ENCODE assay signal across 1 cellular context in genomic region chr20:33732166-33732970, GRCh38.
TF ChIP-seq lines count a peak whose summit lies in the region.

No MANE protein-coding gene starts in this region.

TF ChIP-seq in HEK293, 187 proteins besides CTCF, POLR2A, EP300 and RAD21 (continued from another document and continues in another):
- TF ChIP-seq ZNF26 (tag by site-specific recombination; IDR thresholded peaks at IDR 0.05) (no peak), ZNF391 (tag by site-specific recombination; IDR thresholded peaks at IDR 0.05; ENCODE audit: borderline replicate concordance, low read depth) (peak; percentile 50; the same call in 1 of the 2 replicates), ZBTB8A (tag by site-specific recombination; IDR thresholded peaks at IDR 0.05) (peak; percentile 40), ZNF473 (tag by site-specific recombination; IDR thresholded peaks at IDR 0.05) (no peak), ZNF560 (tag by site-specific recombination; IDR thresholded peaks at IDR 0.05; ENCODE audit: borderline replicate concordance) (no peak), ZNF792 (tag by site-specific recombination; IDR thresholded peaks at IDR 0.05) (peak; percentile 91; the same call in 1 of the 2 replicates), PBX3 (CRISPR knock-in tag; IDR thresholded peaks at IDR 0.05) (peak; percentile 60), YY1 (tag by site-specific recombination; IDR thresholded peaks at IDR 0.05) (no peak), SP3 (tag by site-specific recombination; IDR thresholded peaks at IDR 0.05) (0 out of 2 replicates have a peak, but pooled peaks have one; percentile 7), ZBTB20 (tag by site-specific recombination; IDR thresholded peaks at IDR 0.05) (peak; percentile 65), ZNF623 (tag by site-specific recombination; IDR thresholded peaks at IDR 0.05) (no peak), ZNF274 (IDR thresholded peaks at IDR 0.05; ENCODE audit: low read length) (no peak), ZNF274 (tag by site-specific recombination; IDR thresholded peaks at IDR 0.05; ENCODE audit: borderline replicate concordance) (no peak), PRDM1 (tag by site-specific recombination; IDR thresholded peaks at IDR 0.05) (no peak), ZNF626 (tag by site-specific recombination; IDR thresholded peaks at IDR 0.05) (no peak), ZNF157 (tag by site-specific recombination; IDR thresholded peaks at IDR 0.05) (no peak), ZNF140 (tag by site-specific recombination; IDR thresholded peaks at IDR 0.05) (no peak), HOXD13 (CRISPR knock-in tag; IDR thresholded peaks at IDR 0.05; ENCODE audit: borderline replicate concordance) (no peak), SCRT2 (tag by site-specific recombination; IDR thresholded peaks at IDR 0.05) (peak; percentile 88), SP2 (tag by site-specific recombination; IDR thresholded peaks at IDR 0.05) (0 out of 2 replicates have a peak, but pooled peaks have one; percentile 10), ZNF600 (tag by site-specific recombination; IDR thresholded peaks at IDR 0.05) (peak; percentile 77), ZNF48 (tag by site-specific recombination; IDR thresholded peaks at IDR 0.05) (no peak), RBAK (tag by site-specific recombination; IDR thresholded peaks at IDR 0.05) (no peak), ZNF148 (tag by site-specific recombination; IDR thresholded peaks at IDR 0.05; ENCODE audit: borderline replicate concordance) (no peak), ZFHX2 (tag by site-specific recombination; conservative IDR thresholded peaks at IDR 0.05) (no peak; the same call in none of the 2 replicates), ZNF175 (tag by site-specific recombination; IDR thresholded peaks at IDR 0.05) (no peak), ZNF791 (tag by site-specific recombination; IDR thresholded peaks at IDR 0.05) (no peak), KLF16 (tag by site-specific recombination; IDR thresholded peaks at IDR 0.05) (no peak), ZNF366 (tag by site-specific recombination; conservative IDR thresholded peaks at IDR 0.05) (no peak), ZBTB17 (tag by site-specific recombination; IDR thresholded peaks at IDR 0.05) (peak; percentile 68), ZNF596 (tag by site-specific recombination; IDR thresholded peaks at IDR 0.05) (peak; percentile 63), HIC1 (tag by site-specific recombination; IDR thresholded peaks at IDR 0.05) (no peak), ZNF184 (tag by site-specific recombination; IDR thresholded peaks at IDR 0.05) (no peak), PATZ1 (tag by site-specific recombination; IDR thresholded peaks at IDR 0.05) (no peak), ZNF341 (tag by site-specific recombination; IDR thresholded peaks at IDR 0.05; ENCODE audit: low read depth) (peak; percentile 95), YY2 (tag by site-specific recombination; IDR thresholded peaks at IDR 0.05) (0 out of 2 replicates have a peak, but pooled peaks have one; percentile 11), ZFP41 (tag by site-specific recombination; IDR thresholded peaks at IDR 0.05; ENCODE audit: borderline replicate concordance) (no peak), OVOL3 (tag by site-specific recombination; IDR thresholded peaks at IDR 0.05) (no peak), ZNF221 (tag by site-specific recombination; IDR thresholded peaks at IDR 0.05; ENCODE audit: borderline replicate concordance) (no peak), GLIS1 (tag by site-specific recombination; IDR thresholded peaks at IDR 0.05) (peak; percentile 62; the same call in 1 of the 2 replicates), IKZF3 (tag by site-specific recombination; IDR thresholded peaks at IDR 0.05) (peak; percentile 86), SALL2 (tag by site-specific recombination; IDR thresholded peaks at IDR 0.05; ENCODE audit: borderline replicate concordance) (no peak), ZNF610 (tag by site-specific recombination; IDR thresholded peaks at IDR 0.05; ENCODE audit: borderline replicate concordance) (no peak), ZNF223 (tag by site-specific recombination; IDR thresholded peaks at IDR 0.05) (no peak), KLF9 (tag by site-specific recombination; IDR thresholded peaks at IDR 0.05; ENCODE audit: low read depth) (peak; percentile 38; the same call in 1 of the 2 replicates), ZNF2 (tag by site-specific recombination; IDR thresholded peaks at IDR 0.05) (0 out of 2 replicates have a peak, but pooled peaks have one; percentile 55), MYNN (tag by site-specific recombination; IDR thresholded peaks at IDR 0.05; ENCODE audit: borderline replicate concordance) (no peak), ZNF211 (tag by site-specific recombination; IDR thresholded peaks at IDR 0.05; ENCODE audit: low read depth) (no peak), ZBTB6 (tag by site-specific recombination; IDR thresholded peaks at IDR 0.05) (0 out of 2 replicates have a peak, but pooled peaks have one; percentile 48), SP7 (tag by site-specific recombination; IDR thresholded peaks at IDR 0.05) (peak; percentile 22; the same call in 1 of the 2 replicates), ZNF654 (tag by site-specific recombination; IDR thresholded peaks at IDR 0.05; ENCODE audit: low read depth) (no peak), ZNF266 (tag by site-specific recombination; IDR thresholded peaks at IDR 0.05; ENCODE audit: low read depth) (no peak), ZBTB48 (tag by site-specific recombination; IDR thresholded peaks at IDR 0.05) (peak; percentile 77), BCL11B (tag by site-specific recombination; IDR thresholded peaks at IDR 0.05; ENCODE audit: low read depth) (no peak), ZNF488 (tag by site-specific recombination; IDR thresholded peaks at IDR 0.05) (no peak), ZBTB26 (tag by site-specific recombination; optimal IDR thresholded peaks at IDR 0.05) (peak; percentile 48), MZF1 (tag by site-specific recombination; IDR thresholded peaks at IDR 0.05; ENCODE audit: borderline replicate concordance) (no peak), ZNF37A (tag by site-specific recombination; IDR thresholded peaks at IDR 0.05) (peak; percentile 56; the same call in 1 of the 2 replicates), ZNF311 (tag by site-specific recombination; IDR thresholded peaks at IDR 0.05; ENCODE audit: borderline replicate concordance) (no peak), ZNF423 (tag by site-specific recombination; IDR thresholded peaks at IDR 0.05) (no peak), ZNF398 (tag by site-specific recombination; IDR thresholded peaks at IDR 0.05) (peak; percentile 45; the same call in 1 of the 2 replicates)
